Comparison of ENCODE assay signal across 2 cellular contexts in the genomic region with DNA sequence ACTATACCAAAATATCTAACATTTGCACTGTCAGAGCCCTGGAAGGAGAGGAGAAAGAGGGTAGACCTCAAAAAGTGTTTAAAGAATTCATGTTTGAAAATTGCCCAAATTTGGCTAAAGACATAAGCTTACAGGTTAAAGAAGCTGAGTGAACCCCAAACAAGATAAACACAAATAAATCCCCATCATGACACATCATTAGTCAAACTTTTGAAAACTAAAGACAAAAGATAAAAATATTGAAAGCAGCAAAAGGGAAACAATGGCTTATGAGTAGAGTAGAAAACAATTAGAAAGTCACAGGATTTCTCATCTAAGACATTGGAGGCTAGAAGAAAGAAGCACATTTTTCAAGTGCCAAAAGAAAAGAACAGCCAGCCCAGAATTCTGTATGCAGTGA.
TF ChIP-seq lines count a peak whose summit lies in the region.

No MANE protein-coding gene starts in this region.

TF ChIP-seq in K562, 482 proteins besides CTCF, POLR2A, EP300 and RAD21:
- peak; percentile 40 for TF ChIP-seq FOSL1 (tag; conservative IDR thresholded peaks at IDR 0.05)
- TF ChIP-seq MEIS2 (IDR thresholded peaks at IDR 0.05; ENCODE audit: partially characterized antibody) = peak; percentile 50
- TF ChIP-seq TCFL5 (CRISPR knock-in tag; conservative IDR thresholded peaks at IDR 0.05) = no peak
- TF ChIP-seq, protein P1, sequence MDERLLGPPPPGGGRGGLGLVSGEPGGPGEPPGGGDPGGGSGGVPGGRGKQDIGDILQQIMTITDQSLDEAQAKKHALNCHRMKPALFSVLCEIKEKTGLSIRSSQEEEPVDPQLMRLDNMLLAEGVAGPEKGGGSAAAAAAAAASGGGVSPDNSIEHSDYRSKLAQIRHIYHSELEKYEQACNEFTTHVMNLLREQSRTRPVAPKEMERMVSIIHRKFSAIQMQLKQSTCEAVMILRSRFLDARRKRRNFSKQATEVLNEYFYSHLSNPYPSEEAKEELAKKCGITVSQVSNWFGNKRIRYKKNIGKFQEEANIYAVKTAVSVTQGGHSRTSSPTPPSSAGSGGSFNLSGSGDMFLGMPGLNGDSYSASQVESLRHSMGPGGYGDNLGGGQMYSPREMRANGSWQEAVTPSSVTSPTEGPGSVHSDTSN (CRISPR knock-in tag; IDR thresholded peaks at IDR 0.05; ENCODE audit: low read depth) = no peak
- TF ChIP-seq, protein P1 (tag; conservative IDR thresholded peaks at IDR 0.05; ENCODE audit: low read depth) = peak; percentile 50

TF ChIP-seq in HepG2, 621 proteins besides CTCF, POLR2A, EP300 and RAD21:
- TF ChIP-seq SMYD3 (CRISPR knock-in tag; IDR thresholded peaks at IDR 0.05) (no peak), SALL2 (CRISPR knock-in tag; IDR thresholded peaks at IDR 0.05) (no peak), SNAI1 (CRISPR knock-in tag; IDR thresholded peaks at IDR 0.05; ENCODE audit: borderline replicate concordance) (no peak), ZFP36L2 (CRISPR knock-in tag; IDR thresholded peaks at IDR 0.05) (no peak), ZNF232 (CRISPR knock-in tag; IDR thresholded peaks at IDR 0.05; ENCODE audit: borderline replicate concordance) (no peak), FOXK2 (IDR thresholded peaks at IDR 0.05) (no peak), NR2F2 (IDR thresholded peaks at IDR 0.05; ENCODE audit: borderline replicate concordance, low read depth) (no peak), NPAS2 (CRISPR knock-in tag; IDR thresholded peaks at IDR 0.05; ENCODE audit: borderline replicate concordance) (no peak), TCF12 (IDR thresholded peaks at IDR 0.05) (no peak), TCF12 (CRISPR knock-in tag; IDR thresholded peaks at IDR 0.05) (no peak), ZSCAN31 (CRISPR knock-in tag; IDR thresholded peaks at IDR 0.05; ENCODE audit: low read depth) (no peak), HOXD1 (CRISPR knock-in tag; IDR thresholded peaks at IDR 0.05) (no peak), ZNF720 (CRISPR knock-in tag; IDR thresholded peaks at IDR 0.05) (no peak), TBX3 (IDR thresholded peaks at IDR 0.05; ENCODE audit: borderline replicate concordance) (no peak), HDAC6 (IDR thresholded peaks at IDR 0.05; ENCODE audit: low read depth, low read length) (no peak), NCOR1 (IDR thresholded peaks at IDR 0.05; ENCODE audit: borderline replicate concordance, low read length) (no peak)
- TF ChIP-seq, protein P2, sequence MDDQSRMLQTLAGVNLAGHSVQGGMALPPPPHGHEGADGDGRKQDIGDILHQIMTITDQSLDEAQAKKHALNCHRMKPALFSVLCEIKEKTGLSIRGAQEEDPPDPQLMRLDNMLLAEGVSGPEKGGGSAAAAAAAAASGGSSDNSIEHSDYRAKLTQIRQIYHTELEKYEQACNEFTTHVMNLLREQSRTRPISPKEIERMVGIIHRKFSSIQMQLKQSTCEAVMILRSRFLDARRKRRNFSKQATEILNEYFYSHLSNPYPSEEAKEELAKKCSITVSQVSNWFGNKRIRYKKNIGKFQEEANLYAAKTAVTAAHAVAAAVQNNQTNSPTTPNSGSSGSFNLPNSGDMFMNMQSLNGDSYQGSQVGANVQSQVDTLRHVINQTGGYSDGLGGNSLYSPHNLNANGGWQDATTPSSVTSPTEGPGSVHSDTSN (CRISPR knock-in tag; IDR thresholded peaks at IDR 0.05; ENCODE audit: borderline replicate concordance) = no peak
- TF ChIP-seq, protein P3, sequence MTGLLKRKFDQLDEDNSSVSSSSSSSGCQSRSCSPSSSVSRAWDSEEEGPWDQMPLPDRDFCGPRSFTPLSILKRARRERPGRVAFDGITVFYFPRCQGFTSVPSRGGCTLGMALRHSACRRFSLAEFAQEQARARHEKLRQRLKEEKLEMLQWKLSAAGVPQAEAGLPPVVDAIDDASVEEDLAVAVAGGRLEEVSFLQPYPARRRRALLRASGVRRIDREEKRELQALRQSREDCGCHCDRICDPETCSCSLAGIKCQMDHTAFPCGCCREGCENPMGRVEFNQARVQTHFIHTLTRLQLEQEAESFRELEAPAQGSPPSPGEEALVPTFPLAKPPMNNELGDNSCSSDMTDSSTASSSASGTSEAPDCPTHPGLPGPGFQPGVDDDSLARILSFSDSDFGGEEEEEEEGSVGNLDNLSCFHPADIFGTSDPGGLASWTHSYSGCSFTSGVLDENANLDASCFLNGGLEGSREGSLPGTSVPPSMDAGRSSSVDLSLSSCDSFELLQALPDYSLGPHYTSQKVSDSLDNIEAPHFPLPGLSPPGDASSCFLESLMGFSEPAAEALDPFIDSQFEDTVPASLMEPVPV (CRISPR knock-in tag; IDR thresholded peaks at IDR 0.05) = no peak
- TF ChIP-seq, protein P4, sequence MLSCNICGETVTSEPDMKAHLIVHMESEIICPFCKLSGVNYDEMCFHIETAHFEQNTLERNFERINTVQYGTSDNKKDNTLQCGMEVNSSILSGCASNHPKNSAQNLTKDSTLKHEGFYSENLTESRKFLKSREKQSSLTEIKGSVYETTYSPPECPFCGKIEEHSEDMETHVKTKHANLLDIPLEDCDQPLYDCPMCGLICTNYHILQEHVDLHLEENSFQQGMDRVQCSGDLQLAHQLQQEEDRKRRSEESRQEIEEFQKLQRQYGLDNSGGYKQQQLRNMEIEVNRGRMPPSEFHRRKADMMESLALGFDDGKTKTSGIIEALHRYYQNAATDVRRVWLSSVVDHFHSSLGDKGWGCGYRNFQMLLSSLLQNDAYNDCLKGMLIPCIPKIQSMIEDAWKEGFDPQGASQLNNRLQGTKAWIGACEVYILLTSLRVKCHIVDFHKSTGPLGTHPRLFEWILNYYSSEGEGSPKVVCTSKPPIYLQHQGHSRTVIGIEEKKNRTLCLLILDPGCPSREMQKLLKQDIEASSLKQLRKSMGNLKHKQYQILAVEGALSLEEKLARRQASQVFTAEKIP (CRISPR knock-in tag; IDR thresholded peaks at IDR 0.05; ENCODE audit: borderline replicate concordance) = no peak
